Comparison of ENCODE assay signal across 8 cellular contexts in genomic region chr7:12687213-12688171, GRCh38. TPM values are rescaled to one million over a fixed set of nuclear protein-coding genes. Genes with fewer than 3 reads are reported as not detected.
DNase-seq lines count a peak whose midpoint lies in the region; ATAC-seq lines count a peak whose summit lies in the region.

A gene with protein sequence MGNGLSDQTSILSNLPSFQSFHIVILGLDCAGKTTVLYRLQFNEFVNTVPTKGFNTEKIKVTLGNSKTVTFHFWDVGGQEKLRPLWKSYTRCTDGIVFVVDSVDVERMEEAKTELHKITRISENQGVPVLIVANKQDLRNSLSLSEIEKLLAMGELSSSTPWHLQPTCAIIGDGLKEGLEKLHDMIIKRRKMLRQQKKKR (plus strand): TSS chr7:12687633. CDS start chr7:12688255, 622 bp downstream.

- no peaks in the 10 kb centered on the region for H3K79me1 ChIP-seq in mesendoderm (ENCODE audit: low read length)

- no peak within 1 kb of the TSS for H3K23ac ChIP-seq in mesendoderm (ENCODE audit: low read length)

- H2BK120ac ChIP-seq in mesendoderm (ENCODE audit: low read depth, low read length), result no peak within 1 kb of the TSS

- H3K56ac ChIP-seq in mesendoderm (ENCODE audit: low read length), result peak within 1 kb of the TSS; percentile 82

- H2BK5ac ChIP-seq in mesendoderm (ENCODE audit: low read length), result no peak within 1 kb of the TSS

- in situ Hi-C loops in endometrial microvascular endothelial cells (cut with HindIII; ENCODE audit: inconsistent ontology term, low pct_unique_long_range_greater_than_20kb, low sequenced_read_pairs), result loop anchor here (25.0 kb wide), 1 partner anchor 575 kb away; no protein-coding TSS in a partner anchor

- H3K4me1 ChIP-seq in NT2/D1 (ENCODE audit: insufficient read depth, insufficient read length), result no peaks in the 10 kb centered on the region
- H3K4me1 ChIP-seq in mesendoderm (ENCODE audit: control insufficient read depth, low read depth, low read length), result no peaks in the 10 kb centered on the region

- DNase-seq in COLO668 (lab: John Stamatoyannopoulos, UW; ENCODE audit: unreplicated experiment) (peak; percentile 100), HT1080 (ENCODE audit: low read depth) (peak; percentile 96), NT2/D1 (ENCODE audit: low read depth, low spot score) (peak; percentile 99), mesendoderm (peak; percentile 98)
- DNase-seq in activated CD8-positive, alpha-beta memory T cell treated with anti-CD3 and anti-CD28 coated beads, Interleukin-2, amount 50 U/mL, for 4 hours, result peak; percentile 87
- DNase-seq in stimulated activated CD8-positive, alpha-beta memory T cell treated with anti-CD3 and anti-CD28 coated beads, Interleukin-12 subunit alpha, Interleukin-12 subunit beta, amount 100 ng/mL, for 4 hours (ENCODE audit: low read depth), result peak; percentile 74

- no peaks in the 10 kb centered on the region for H3K27me3 ChIP-seq in NT2/D1 (ENCODE audit: insufficient read depth, insufficient read length)
- no peaks in the 10 kb centered on the region for H3K27me3 ChIP-seq in mesendoderm (ENCODE audit: insufficient read depth, low read length, poor library complexity)

- no peaks in the 10 kb centered on the region for H3K9me3 ChIP-seq in NT2/D1 (ENCODE audit: insufficient read depth, low read length)

- no CpG with 5 or more reads among the region's 51 CpGs for WGBS in mesendoderm (ENCODE audit: extremely low coverage, insufficient coverage, low lambda C conversion rate)

- ATAC-seq in GM21367 (IDR thresholded peaks at IDR 0.05; ENCODE audit: unreplicated experiment), result peak; percentile 80

- H3K79me2 ChIP-seq in mesendoderm (ENCODE audit: control insufficient read depth, insufficient read depth, low read length), result peaks cover 10% of the 10 kb centered on the region

- peak within 1 kb of the TSS; percentile 29 for H3K18ac ChIP-seq in mesendoderm (ENCODE audit: low read length)

- H2AK5ac ChIP-seq in mesendoderm (ENCODE audit: low read length), result no peak within 1 kb of the TSS

- no peak within 1 kb of the TSS for H4K5ac ChIP-seq in mesendoderm (ENCODE audit: low read length)

- H4K8ac ChIP-seq in mesendoderm (ENCODE audit: low read depth, low read length), result no peak within 1 kb of the TSS

- H3K9ac ChIP-seq in NT2/D1 (ENCODE audit: insufficient read length, low read depth) (peak within 1 kb of the TSS; percentile 93), mesendoderm (ENCODE audit: low read length) (peak within 1 kb of the TSS; percentile 71)

- peaks cover 4% of the 10 kb centered on the region for H3K36me3 ChIP-seq in NT2/D1 (ENCODE audit: insufficient read depth, insufficient read length, low read length)
- H3K36me3 ChIP-seq in mesendoderm (ENCODE audit: control insufficient read depth, insufficient read depth, low read length), result no peaks in the 10 kb centered on the region

- H3K4ac ChIP-seq in mesendoderm (ENCODE audit: low read depth, low read length), result peak within 1 kb of the TSS; percentile 64

- H3K4me2 ChIP-seq in mesendoderm (ENCODE audit: low read length), result peak within 1 kb of the TSS; percentile 47

- no peak within 1 kb of the TSS for H2BK15ac ChIP-seq in mesendoderm (replicated peaks; ENCODE audit: low read depth)

- H3K27ac ChIP-seq in mesendoderm (ENCODE audit: low read depth, low read length), result peak within 1 kb of the TSS; percentile 77

- H3K4me3 ChIP-seq in NT2/D1 (ENCODE audit: insufficient read length, low read depth) (peak within 1 kb of the TSS; percentile 72), mesendoderm (ENCODE audit: low read length) (peak within 1 kb of the TSS; percentile 80)

RNA-seq across cellular contexts. Expression of the gene that starts here (rescaled TPM):
- 14.8 and 18.2 TPM in 2 replicates for total RNA-seq in HT1080 (2014; rRNA removed; shearing (Covaris generic))
- 14.8 and 15.6 TPM in 2 replicates for polyA plus RNA-seq in HT1080 (2015; cell fraction: cytosol; rRNA removed)
- 4.6 and 5.9 TPM in 2 replicates for polyA plus RNA-seq in HT1080 (2015; cell fraction: nucleus; rRNA removed)
- 14.6 TPM for total RNA-seq in endometrial microvascular endothelial cells (ENCODE audit: inconsistent ontology term)
- polyA plus RNA-seq in mesendoderm (2013, experiment 1 of 2), result 18.5 TPM
- 21.7 TPM for polyA plus RNA-seq in mesendoderm (2013, experiment 2 of 2)

Comparison
In these comparisons a context has a peak if more than half of its experiments do, and no peak if none do; other contexts are left out.
1. Peak in every context shown above with its lines: DNase-seq, ATAC-seq, H3K4me3 ChIP-seq and H3K27ac ChIP-seq.